7 cellular contexts compared by ENCODE assay signal in genomic region chr19:58554494-58555368, GRCh38.
DNase-seq lines count a peak whose midpoint lies in the region.

Gene CHMP2A (minus strand): TSS chr19:58555105. CDS start chr19:58554212, 893 bp downstream.

- H3K4me3 ChIP-seq in HUES6 (ENCODE audit: low read depth, low read length) (peak within 1 kb of the TSS; percentile 74), muscle layer of colon (ENCODE audit: low read depth in 1 of 2, low read length in 2 of 2) (peak within 1 kb of the TSS; percentile 55 to 97)

- DNase-seq in GM19238 (ENCODE audit: insufficient read length, low spot score): peak; percentile 95
- peak; percentile 98 to 100 (median 99) for DNase-seq in activated CD8-positive, alpha-beta memory T cell treated with anti-CD3 and anti-CD28 coated beads for 48 hours (ENCODE audit: low read depth in 2 of 3, low spot score in 2 of 3)
- DNase-seq in epithelial cell of prostate (ENCODE audit: low read depth, low spot score): no peak
- DNase-seq in stimulated activated CD8-positive, alpha-beta memory T cell treated with anti-CD3 and anti-CD28 coated beads, Interleukin-7, amount 100 ng/mL, for 24 hours (ENCODE audit: low read depth): peak; percentile 98
- DNase-seq in NCI-H526 treated with DMSO at 0.1 percent for 48 hours (lab: John Stamatoyannopoulos, UW): no peak

- no peaks in the 10 kb centered on the region for H3K27me3 ChIP-seq in HUES6 (ENCODE audit: control insufficient read depth, insufficient read depth, low read length)
- no peaks in the 10 kb centered on the region for H3K27me3 ChIP-seq in muscle layer of colon (ENCODE audit: control insufficient read depth in 1 of 2, insufficient read depth in 2 of 2, low read length in 2 of 2)

- H3K27ac ChIP-seq in HUES6 (ENCODE audit: low read depth, low read length) (peak within 1 kb of the TSS; percentile 64), epithelial cell of prostate (peak within 1 kb of the TSS; percentile 98), muscle layer of colon (ENCODE audit: low read depth, low read length) (peak within 1 kb of the TSS; percentile 87)

- H3K4me1 ChIP-seq in HUES6 (ENCODE audit: control insufficient read depth, insufficient read depth, low read length) (peaks cover 22% of the 10 kb centered on the region), muscle layer of colon (ENCODE audit: insufficient read depth, low read length) (peaks cover 35% of the 10 kb centered on the region)

- H3K36me3 ChIP-seq in HUES6 (ENCODE audit: control insufficient read depth, insufficient read depth, low read length) (peaks cover 51% of the 10 kb centered on the region), muscle layer of colon (ENCODE audit: insufficient read depth, low read length) (peaks cover 50% of the 10 kb centered on the region)

- H3K9ac ChIP-seq in HUES6 (ENCODE audit: low read length) (peak within 1 kb of the TSS; percentile 80), muscle layer of colon (ENCODE audit: low read length) (peak within 1 kb of the TSS; percentile 92)

- H3K9me3 ChIP-seq in HUES6 (ENCODE audit: control insufficient read depth, insufficient read depth, low read depth, low read length) (no peaks in the 10 kb centered on the region), muscle layer of colon (ENCODE audit: low read length) (no peaks in the 10 kb centered on the region)

Comparison
In these comparisons a context has a peak if more than half of its experiments do, and no peak if none do; other contexts are left out.
1. DNase-seq: peak in GM19238 (single experiment), activated CD8-positive, alpha-beta memory T cell treated with anti-CD3 and anti-CD28 coated beads for 48 hours (3 of 3) and stimulated activated CD8-positive, alpha-beta memory T cell treated with anti-CD3 and anti-CD28 coated beads, Interleukin-7, amount 100 ng/mL, for 24 hours (single experiment); none in epithelial cell of prostate (single experiment) and NCI-H526 treated with DMSO at 0.1 percent for 48 hours (single experiment).
2. Peak in every context shown above with its lines, with median percentiles within 50 percentile points of each other: H3K27ac ChIP-seq.